11 cellular contexts compared by ENCODE assay signal in genomic region chr15:48395532-48396011, GRCh38.
A peak's percentile ranks its signal among the peaks of the same experiment; 100 is the strongest.
DNase-seq lines count a peak whose midpoint lies in the region; ATAC-seq, FAIRE-seq and TF ChIP-seq lines count a peak whose summit lies in the region.
"Had no signal": no experiment of that assay in that cellular context is flagged by ENCODE, and none has a peak within 500 bp of the region (broad histone marks: within the 10 kb centered on the region; RNA-seq: fewer than 3 reads in every experiment).

No MANE protein-coding gene starts in this region.

- H3K27ac ChIP-seq in caudate nucleus (ENCODE audit: low read depth, low read length): peak overlapping the region; percentile 16
- peak overlapping the region; percentile 54 for H3K27ac ChIP-seq in keratinocyte (ENCODE audit: control insufficient read depth, insufficient read depth, low read length)
- H3K27ac ChIP-seq in subcutaneous abdominal adipose tissue (ENCODE audit: low read depth, low read length): peak overlapping the region; percentile 96
- H3K27ac ChIP-seq: ovary had no signal

- H3K4me2 ChIP-seq in keratinocyte (ENCODE audit: control insufficient read depth, extremely low read depth, insufficient read depth, low read depth, low read length): peak overlapping the region; percentile 53

- dilution Hi-C loops in keratinocyte (cut with MboI; ENCODE audit: extremely low pct_ligation_motif_present, low sequenced_read_pairs): no loop called here

- H3K9me3 ChIP-seq in keratinocyte (ENCODE audit: control insufficient read depth, low read depth, low read length): no peaks in the 10 kb centered on the region
- H3K9me3 ChIP-seq in subcutaneous abdominal adipose tissue (ENCODE audit: control insufficient read depth in 5 of 5, low read length in 5 of 5): no peaks in the 10 kb centered on the region
- H3K9me3 ChIP-seq: ovary had no signal

- peak overlapping the region; percentile 2 for H3K9ac ChIP-seq in keratinocyte (ENCODE audit: control insufficient read depth, extremely low read depth, insufficient read depth, low read length)
- H3K9ac ChIP-seq in subcutaneous abdominal adipose tissue (ENCODE audit: low read length in 5 of 5): peak overlapping the region in 3 of 5 donors; percentile 32 to 53 (median 34)

- H4K20me1 ChIP-seq in keratinocyte (ENCODE audit: control insufficient read depth, extremely low read depth, insufficient read depth, low read length): no peaks in the 10 kb centered on the region

- DNase-seq in H54 (ENCODE audit: insufficient read length, low spot score) (peak; percentile 44), caudate nucleus (lab: John Stamatoyannopoulos, UW) (peak in 30 of 61 donors; percentile 1 to 69 (median 33)), keratinocyte (ENCODE audit: low read depth, low spot score) (peak; percentile 68), iPS-NIHi7 (ENCODE audit: extremely low spot score) (no peak), DMS153 (lab: John Stamatoyannopoulos, UW) (no peak), T-helper 1 cell (no peak)
- DNase-seq: activated T-cell treated with anti-CD3 and anti-CD28 coated beads for 4 hours, MV-4-11 had no signal

- H3K9me1 ChIP-seq in keratinocyte (ENCODE audit: control insufficient read depth, extremely low read depth, insufficient read depth, low read length): no peaks in the 10 kb centered on the region

- no peak overlapping the region for H3K4me3 ChIP-seq in keratinocyte (ENCODE audit: control insufficient read depth in 2 of 3, extremely low read depth in 1 of 3, insufficient read depth in 2 of 3, low read depth in 1 of 3, low read length in 3 of 3)
- peak overlapping the region in 1 of 5 donors; percentile 3 for H3K4me3 ChIP-seq in subcutaneous abdominal adipose tissue (ENCODE audit: low read depth in 1 of 5, low read length in 5 of 5)
- H3K4me3 ChIP-seq: ovary had no signal

- ATAC-seq in HG03025 (IDR thresholded peaks at IDR 0.05; ENCODE audit: low FRiP score, unreplicated experiment): no peak

- H3K4me1 ChIP-seq in keratinocyte (ENCODE audit: control insufficient read depth, extremely low read depth, insufficient read depth, low read length) (peaks cover 17% of the 10 kb centered on the region), subcutaneous abdominal adipose tissue (ENCODE audit: control insufficient read depth in 5 of 5, insufficient read depth in 5 of 5, low read length in 5 of 5) (peaks cover 16 to 72% (median 62%) of the 10 kb centered on the region in 5 donors)

- no peaks in the 10 kb centered on the region for H3K79me2 ChIP-seq in keratinocyte (ENCODE audit: control insufficient read depth, insufficient read depth, low read length)

- FAIRE-seq in H54 (lab: Jason Lieb, UNC) (no peak), keratinocyte (lab: Jason Lieb, UNC) (peak; percentile 94)

- no peak overlapping the region for H2AFZ ChIP-seq in keratinocyte (ENCODE audit: control insufficient read depth, low read length)

- no peak for TF ChIP-seq POLR2A in H54 (IDR thresholded peaks at IDR 0.05; ENCODE audit: low read depth, low read length)

- no peak for TF ChIP-seq CTCF in keratinocyte (optimal IDR thresholded peaks at IDR 0.05 in 1 of 3, IDR thresholded peaks at IDR 0.05 in 1 of 3, conservative IDR thresholded peaks at IDR 0.05 in 1 of 3; ENCODE audit: extremely low read depth in 1 of 3, insufficient read depth in 2 of 3, low read length in 3 of 3)

- no peaks in the 10 kb centered on the region for H3K27me3 ChIP-seq in keratinocyte (ENCODE audit: control insufficient read depth, extremely low read depth, insufficient read depth, low read length)
- H3K27me3 ChIP-seq in subcutaneous abdominal adipose tissue (ENCODE audit: control insufficient read depth in 5 of 5, insufficient read depth in 4 of 5, low read length in 5 of 5): no peaks in the 10 kb centered on the region
- H3K27me3 ChIP-seq: ovary had no signal

- H3K36me3 ChIP-seq in keratinocyte (ENCODE audit: control insufficient read depth in 2 of 2, extremely low read depth in 1 of 2, insufficient read depth in 2 of 2, low read length in 2 of 2): no peaks in the 10 kb centered on the region
- no peaks in the 10 kb centered on the region for H3K36me3 ChIP-seq in subcutaneous abdominal adipose tissue (ENCODE audit: control insufficient read depth in 5 of 5, insufficient read depth in 5 of 5, low read length in 5 of 5)
- H3K36me3 ChIP-seq: ovary had no signal

Comparison
In these comparisons a context has a peak if more than half of its experiments do, and no peak if none do; other contexts are left out.
1. DNase-seq: peak in H54 (single experiment) and keratinocyte (single experiment); none in iPS-NIHi7 (single experiment), DMS153 (single experiment) and T-helper 1 cell (0 of 5).
2. H3K27ac ChIP-seq: peak in every context shown above with its lines; median percentile 96 in subcutaneous abdominal adipose tissue; 54 in keratinocyte; 16 in caudate nucleus.